ENCODE assay signal across 9 cellular contexts in the genomic region with DNA sequence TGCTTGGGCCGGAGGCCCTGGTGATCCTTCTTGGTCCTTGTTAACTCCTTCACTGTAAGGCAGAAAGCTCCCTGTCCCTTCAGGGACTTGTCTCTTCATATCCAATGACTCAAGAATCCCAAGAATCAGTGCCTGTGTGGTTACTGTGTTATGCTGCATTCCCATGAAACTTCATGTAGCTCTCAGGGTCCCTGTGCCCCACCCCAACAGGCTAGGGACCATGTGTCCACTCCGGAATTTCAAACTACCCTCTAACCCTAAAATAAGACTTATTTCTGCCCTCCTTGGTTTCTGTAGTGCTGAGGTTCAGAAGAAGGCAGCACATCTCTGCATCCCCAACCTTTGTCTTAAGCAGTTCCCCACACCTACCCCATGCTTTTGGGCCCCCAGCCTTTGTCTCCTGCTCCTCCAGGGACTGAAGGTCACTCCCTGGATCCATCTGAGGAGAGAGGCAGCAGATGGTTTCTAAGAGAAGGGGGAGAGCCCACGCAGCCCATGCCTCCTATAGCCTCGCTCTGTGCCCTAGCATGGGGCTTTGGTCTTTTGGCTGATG.
A peak's percentile ranks its signal among the peaks of the same experiment; 100 is the strongest.
DNase-seq lines count a peak whose midpoint lies in the region; TF ChIP-seq lines count a peak whose summit lies in the region.
"Had no signal": no experiment of that assay in that cellular context is flagged by ENCODE, and none has a peak within 500 bp of the region (broad histone marks: within the 10 kb centered on the region; RNA-seq: fewer than 3 reads in every experiment).

No MANE protein-coding gene starts in this region.

- DNase-seq in NT2/D1 (ENCODE audit: low read depth, low spot score) (no peak), fibroblast of gingiva (ENCODE audit: low read depth) (peak; percentile 54), pons (ENCODE audit: low spot score) (peak; percentile 58), RPMI8226 (no peak), RWPE1 (ENCODE audit: low spot score) (no peak), NCI-H2196 treated with DMSO at 0.1 percent for 48 hours (lab: John Stamatoyannopoulos, UW; ENCODE audit: unreplicated experiment) (no peak)
- no peak for DNase-seq in activated CD4-positive, alpha-beta T cell treated with anti-CD3 and anti-CD28 coated beads, Interleukin-2, amount 50 U/mL, for 1 hour
- DNase-seq: stimulated activated CD4-positive, alpha-beta T cell treated with anti-CD3 and anti-CD28 coated beads, Interleukin-12 subunit alpha, Interleukin-12 subunit beta, amount 100 ng/mL, for 4 hours had no signal

- H3K9me3 ChIP-seq in BLaER1 = peaks cover 2% of the 10 kb centered on the region
- H3K9me3 ChIP-seq in NT2/D1 (ENCODE audit: insufficient read depth, low read length) = no peaks in the 10 kb centered on the region

- TF ChIP-seq CTCF in RWPE1 (conservative IDR thresholded peaks at IDR 0.05; ENCODE audit: low read depth) = no peak

- peak overlapping the region; percentile 80 for H3K4me3 ChIP-seq in BLaER1
- H3K4me3 ChIP-seq in NT2/D1 (ENCODE audit: insufficient read length, low read depth) = peak overlapping the region; percentile 27

- CTCF ChIA-PET in RWPE1 (lab: Yijun Ruan, JAX) = interaction anchor here (1.1 kb wide), 1 partner anchor 67 kb away, joined by 3 read pairs; no protein-coding TSS in a partner anchor

- H3K27ac ChIP-seq in BLaER1 (peak overlapping the region; percentile 85), RWPE1 (no peak overlapping the region)

- H3K4me1 ChIP-seq in BLaER1 (peaks cover 78% of the 10 kb centered on the region), NT2/D1 (ENCODE audit: insufficient read depth, insufficient read length) (no peaks in the 10 kb centered on the region)

- peak overlapping the region; percentile 99 for H3K4me2 ChIP-seq in BLaER1

- H3K36me3 ChIP-seq in BLaER1 (peaks cover 16% of the 10 kb centered on the region), NT2/D1 (ENCODE audit: insufficient read depth, insufficient read length, low read length) (peaks cover 18% of the 10 kb centered on the region)

- no peaks in the 10 kb centered on the region for H4K20me1 ChIP-seq in BLaER1

- POLR2A ChIA-PET in RWPE1 (lab: Yijun Ruan, JAX; ENCODE audit: low non-redundant PET) = no interaction called here

- peak overlapping the region; percentile 81 for H3K9ac ChIP-seq in BLaER1
- peak overlapping the region; percentile 59 for H3K9ac ChIP-seq in NT2/D1 (ENCODE audit: insufficient read length, low read depth)

- no peaks in the 10 kb centered on the region for H3K27me3 ChIP-seq in BLaER1
- H3K27me3 ChIP-seq in NT2/D1 (ENCODE audit: insufficient read depth, insufficient read length) = peaks cover 33% of the 10 kb centered on the region

Comparison
In these comparisons a context has a peak if more than half of its experiments do, and no peak if none do; other contexts are left out.
1. DNase-seq: peak in fibroblast of gingiva (single experiment) and pons (single experiment); none in NT2/D1 (single experiment), activated CD4-positive, alpha-beta T cell treated with anti-CD3 and anti-CD28 coated beads, Interleukin-2, amount 50 U/mL, for 1 hour (single experiment), RPMI8226 (single experiment), RWPE1 (single experiment) and NCI-H2196 treated with DMSO at 0.1 percent for 48 hours (single experiment).